9 cellular contexts compared by ENCODE assay signal in the genomic region with DNA sequence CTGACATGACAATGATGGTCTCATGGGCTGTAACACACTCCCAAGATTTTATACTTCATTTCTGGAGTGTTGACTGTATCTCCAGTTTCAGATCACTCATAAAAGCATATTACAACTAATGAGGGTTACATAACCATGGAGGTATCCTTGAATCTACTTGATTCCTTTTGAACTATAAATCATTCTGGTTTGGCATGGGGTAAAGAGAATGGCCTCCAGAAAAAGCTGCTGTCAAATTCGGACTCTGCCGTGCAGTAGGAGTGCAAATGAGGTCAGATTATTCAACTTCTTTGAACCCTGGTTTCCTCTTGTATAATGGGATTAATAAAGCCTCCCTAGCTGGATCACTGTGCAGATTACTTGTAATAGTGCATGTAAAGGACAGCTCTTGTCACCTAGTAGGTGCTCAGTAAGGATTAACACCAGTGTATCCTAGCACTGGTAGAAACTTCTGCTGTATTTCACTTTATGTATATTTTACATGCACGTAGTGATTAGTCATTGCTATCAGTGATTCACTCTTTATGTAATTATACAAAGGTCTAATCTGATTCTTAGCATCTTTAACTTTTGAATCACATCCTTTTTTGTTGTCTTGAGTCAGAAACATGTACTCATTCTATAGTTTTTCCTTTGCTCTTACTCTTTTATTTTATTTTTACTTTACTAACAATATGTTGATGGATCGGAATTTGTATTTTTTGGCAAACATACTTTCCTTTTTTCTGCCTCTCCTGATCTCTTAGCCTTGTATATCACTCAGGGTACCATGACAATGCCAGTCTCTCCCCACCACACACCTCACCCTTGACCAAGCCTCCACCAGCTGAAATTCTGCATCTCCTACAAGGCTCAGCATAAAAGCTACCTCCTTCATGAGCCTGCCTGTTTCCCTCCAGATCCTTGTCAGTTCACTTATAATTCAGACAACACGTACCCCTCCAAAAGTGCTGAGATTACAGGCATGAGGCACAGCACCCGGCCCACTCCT. TPM values are rescaled to one million over a fixed set of nuclear protein-coding genes. Genes with fewer than 3 reads are reported as not detected.
DNase-seq lines count a peak whose midpoint lies in the region; ATAC-seq lines count a peak whose summit lies in the region.
"Had no signal": no experiment of that assay in that cellular context is flagged by ENCODE, and none has a peak within 500 bp of the region (broad histone marks: within the 10 kb centered on the region; RNA-seq: fewer than 3 reads in every experiment).

No MANE protein-coding gene starts in this region.

- no peaks in the 10 kb centered on the region for H3K27me3 Mint-ChIP-seq in naive thymus-derived CD4-positive, alpha-beta T cell

- H3K4me3 Mint-ChIP-seq in naive thymus-derived CD4-positive, alpha-beta T cell, result peak overlapping the region; percentile 29 to 99 (median 66)

- H3K4me3 ChIP-seq in naive thymus-derived CD4-positive, alpha-beta T cell (ENCODE audit: low read length), result peak overlapping the region; percentile 21
- H3K4me3 ChIP-seq: vagina had no signal

- H3K27ac ChIP-seq in naive thymus-derived CD4-positive, alpha-beta T cell (ENCODE audit: low read depth, low read length), result no peak overlapping the region
- H3K27ac ChIP-seq in substantia nigra (ENCODE audit: low read depth, low read length, poor library complexity, severe bottlenecking), result no peak overlapping the region
- H3K27ac ChIP-seq: vagina had no signal

- H3K27me3 ChIP-seq in naive thymus-derived CD4-positive, alpha-beta T cell (ENCODE audit: control insufficient read depth in 2 of 2, insufficient read depth in 2 of 2, low read length in 2 of 2), result no peaks in the 10 kb centered on the region
- H3K27me3 ChIP-seq: vagina had no signal

- H3K36me3 ChIP-seq in naive thymus-derived CD4-positive, alpha-beta T cell (ENCODE audit: control insufficient read depth in 2 of 3, insufficient read depth in 3 of 3, low read length in 3 of 3), result peaks cover 0 to 12% (median 0%) of the 10 kb centered on the region in 3 experiments
- H3K36me3 ChIP-seq: vagina had no signal

- intact Hi-C loops in naive thymus-derived CD4-positive, alpha-beta T cell (cut with micrococcal nuclease), result loop anchor here (2.0 to 10.0 kb wide), 3 partner anchors 13 to 951 kb away; partner anchors contain the start of gene PKN2 (in 1 of the 2)

- CTCF ChIA-PET in naive thymus-derived CD4-positive, alpha-beta T cell (lab: Charles Lee), result interaction anchor here (0.6 to 11.4 kb wide), 9 partner anchors 11 to 127 kb away, joined by 3 to 122 read pairs (median 3); no protein-coding TSS in a partner anchor

- POLR2A ChIA-PET in naive thymus-derived CD4-positive, alpha-beta T cell (lab: Charles Lee), result interaction anchor here (0.8 to 26.8 kb wide), 13 partner anchors 8 to 150 kb away, joined by 3 to 834 read pairs (median 6); no protein-coding TSS in a partner anchor

- no peak for ATAC-seq in naive thymus-derived CD4-positive, alpha-beta T cell
- ATAC-seq in HG03097 (IDR thresholded peaks at IDR 0.05; ENCODE audit: low FRiP score, unreplicated experiment) (no peak), HG03439 (IDR thresholded peaks at IDR 0.05; ENCODE audit: unreplicated experiment) (no peak), HG02678 (IDR thresholded peaks at IDR 0.05; ENCODE audit: unreplicated experiment) (no peak)

- peaks cover 32 to 45% of the 10 kb centered on the region in 2 donors for H3K4me1 ChIP-seq in naive thymus-derived CD4-positive, alpha-beta T cell (ENCODE audit: control insufficient read depth in 2 of 2, insufficient read depth in 2 of 2, low read length in 2 of 2)

- in situ Hi-C loops in Caki2 (cut with HindIII; ENCODE audit: low pct_unique_long_range_greater_than_20kb, low sequenced_read_pairs), result no loop called here

- H3K27ac Mint-ChIP-seq in naive thymus-derived CD4-positive, alpha-beta T cell, result peak overlapping the region in 8 of 9 donors; percentile 0 to 95 (median 52)

- peaks cover 56 to 82% (median 79%) of the 10 kb centered on the region in 7 donors for H3K4me1 Mint-ChIP-seq in naive thymus-derived CD4-positive, alpha-beta T cell

- H3K36me3 Mint-ChIP-seq in naive thymus-derived CD4-positive, alpha-beta T cell, result peaks cover 0 to 28% (median 10%) of the 10 kb centered on the region in 5 donors

- DNase-seq in Caki2 (ENCODE audit: low read depth) (peak; percentile 30), M059J (ENCODE audit: low read depth) (peak; percentile 69), amniotic epithelial cell (ENCODE audit: low read depth) (peak; percentile 70), substantia nigra (lab: John Stamatoyannopoulos, UW) (no peak)
- DNase-seq in naive thymus-derived CD4-positive, alpha-beta T cell, result no peak

- peaks cover 0 to 3% (median 0%) of the 10 kb centered on the region in 11 donors for H3K9me3 Mint-ChIP-seq in naive thymus-derived CD4-positive, alpha-beta T cell

- H3K9me3 ChIP-seq in naive thymus-derived CD4-positive, alpha-beta T cell (ENCODE audit: control insufficient read depth in 2 of 3, low read length in 3 of 3), result no peaks in the 10 kb centered on the region
- H3K9me3 ChIP-seq: vagina had no signal

RNA-seq across cellular contexts. Expression of gene LRRC8C, which starts 3.2 kb away (rescaled TPM):
- total RNA-seq in Caki2 (2014; rRNA removed; shearing (Covaris generic); ENCODE audit: low replicate concordance), result 1.4 and 2.3 TPM in 2 replicates
- total RNA-seq in M059J (2014; rRNA removed; shearing (Covaris generic)), result 4.8 and 6.1 TPM in 2 replicates
- 10 to 100 TPM; 27.1 to 50.5 (median 46.6) TPM for total RNA-seq in naive thymus-derived CD4-positive, alpha-beta T cell
- polyA plus RNA-seq in naive thymus-derived CD4-positive, alpha-beta T cell, result 10 to 100 TPM; 14.3 to 16.6 TPM

Comparison
In these comparisons a context has a peak if more than half of its experiments do, and no peak if none do; other contexts are left out.
1. DNase-seq: peak in Caki2 (single experiment), M059J (single experiment) and amniotic epithelial cell (single experiment); none in naive thymus-derived CD4-positive, alpha-beta T cell (0 of 9) and substantia nigra (0 of 49).